21 cellular contexts compared by ENCODE assay signal in genomic region chr15:27826411-27826810, GRCh38.
"Had no signal": no experiment of that assay in that cellular context is flagged by ENCODE, and none has a peak within 500 bp of the region (broad histone marks: within the 10 kb centered on the region; RNA-seq: fewer than 3 reads in every experiment).

No MANE protein-coding gene starts in this region.

- DNase-seq: activated CD4-positive, alpha-beta T cell treated with anti-CD3 and anti-CD28 coated beads for 36 hours; activated CD4-positive, alpha-beta T cell treated with anti-CD3 and anti-CD28 coated beads, Interleukin-2, amount 50 U/mL, for 48 hours; amniotic stem cell; brain microvascular endothelial cell; erythroblast; heart left ventricle; immature natural killer cell; mucosa of descending colon; naive B cell; pancreas; sigmoid colon; stimulated activated CD4-positive, alpha-beta T cell treated with anti-CD3 and anti-CD28 coated beads, Interleukin-1b, Interleukin-23, amount 100 ng/mL, for 48 hours; stimulated activated CD8-positive, alpha-beta memory T cell treated with anti-CD3 and anti-CD28 coated beads, Interleukin-4, amount 100 ng/mL, for 48 hours; stimulated activated naive CD4-positive, alpha-beta T cell; T-helper 2 cell; thyroid gland had no signal

- H3K36me3 ChIP-seq: brain microvascular endothelial cell, gastroesophageal sphincter, heart left ventricle, pancreas, sigmoid colon, thyroid gland had no signal

- H3K9me3 Mint-ChIP-seq: central memory CD8-positive, alpha-beta T cell had no signal

- H3K27me3 Mint-ChIP-seq: activated CD4-positive, alpha-beta T cell treated with anti-CD3 and anti-CD28 coated beads for 36 hours; activated naive CD8-positive, alpha-beta T cell; central memory CD8-positive, alpha-beta T cell; naive B cell had no signal

- H3K36me3 Mint-ChIP-seq: activated naive CD8-positive, alpha-beta T cell; immature natural killer cell; memory B cell; naive B cell had no signal

- H3K9me3 ChIP-seq: gastroesophageal sphincter, heart left ventricle, pancreas, sigmoid colon, thyroid gland had no signal

- H3K4me1 Mint-ChIP-seq: activated CD4-positive, alpha-beta T cell treated with anti-CD3 and anti-CD28 coated beads for 36 hours; central memory CD8-positive, alpha-beta T cell; immature natural killer cell; memory B cell; naive B cell had no signal

- H3K4me3 ChIP-seq: coronary artery, gastroesophageal sphincter, heart left ventricle, mucosa of descending colon, pancreas, sigmoid colon, thyroid gland had no signal

- H3K4me1 ChIP-seq: gastroesophageal sphincter, heart left ventricle, pancreas, sigmoid colon, thyroid gland had no signal

- H3K27ac ChIP-seq: brain microvascular endothelial cell, coronary artery, gastroesophageal sphincter, heart left ventricle, pancreas, sigmoid colon, thyroid gland had no signal

- H3K27me3 ChIP-seq: brain microvascular endothelial cell, gastroesophageal sphincter, pancreas, sigmoid colon, thyroid gland had no signal

- H3K4me3 Mint-ChIP-seq: activated CD4-positive, alpha-beta T cell treated with anti-CD3 and anti-CD28 coated beads for 36 hours; activated naive CD8-positive, alpha-beta T cell; central memory CD8-positive, alpha-beta T cell; immature natural killer cell; memory B cell; naive B cell had no signal

- ATAC-seq: activated CD4-positive, alpha-beta T cell treated with anti-CD3 and anti-CD28 coated beads for 36 hours; gastroesophageal sphincter; heart left ventricle; mucosa of descending colon; pancreas had no signal

- H3K27ac Mint-ChIP-seq: activated CD4-positive, alpha-beta T cell treated with anti-CD3 and anti-CD28 coated beads for 36 hours; activated naive CD8-positive, alpha-beta T cell; immature natural killer cell; memory B cell; naive B cell had no signal
